ENCODE assay signal across 22 cellular contexts in the genomic region with DNA sequence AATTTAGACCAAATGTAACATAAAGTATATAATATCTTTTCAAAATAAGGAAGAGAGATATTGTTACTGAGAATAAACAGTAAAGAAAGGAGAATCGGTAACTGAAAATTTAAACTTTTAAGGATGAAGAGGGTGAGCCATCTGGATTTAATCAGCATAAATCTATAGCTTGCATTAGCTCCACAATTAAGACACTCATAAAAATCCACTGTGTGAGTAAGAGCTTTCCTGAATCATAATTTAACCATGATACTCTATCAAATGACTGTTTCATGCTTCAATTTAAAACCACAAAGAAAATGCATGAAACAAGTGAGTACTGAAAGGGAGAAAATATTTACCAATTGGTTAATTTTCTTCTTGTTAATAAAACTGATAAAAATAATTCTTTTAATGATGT.
DNase-seq lines count a peak whose midpoint lies in the region; TF ChIP-seq lines count a peak whose summit lies in the region.
"Had no signal": no experiment of that assay in that cellular context is flagged by ENCODE, and none has a peak within 500 bp of the region (broad histone marks: within the 10 kb centered on the region; RNA-seq: fewer than 3 reads in every experiment).

No MANE protein-coding gene starts in this region.

- H3K4me3 ChIP-seq in fibroblast of mammary gland (ENCODE audit: control insufficient read depth, low read depth, low read length), result no peak overlapping the region
- H3K4me3 ChIP-seq: BLaER1, breast epithelium, left ventricle myocardium inferior, psoas muscle had no signal

- DNase-seq in EL (peak; percentile 72), RPMI7951 (ENCODE audit: low read depth) (peak; percentile 49), fibroblast of mammary gland (ENCODE audit: low read depth) (peak; percentile 84), stromal cell of bone marrow (ENCODE audit: low read depth) (peak; percentile 24), SIG-M5 (lab: John Stamatoyannopoulos, UW) (no peak), activated gamma-delta T cell (lab: John Stamatoyannopoulos, UW) (no peak), NCI-H2171 treated with DMSO at 0.1 percent for 48 hours (lab: John Stamatoyannopoulos, UW) (no peak)
- no peak for DNase-seq in activated T-cell treated with anti-CD3 and anti-CD28 coated beads, Interleukin-2, amount 50 U/mL, for 1 hour
- DNase-seq: activated CD4-positive, alpha-beta T cell treated with anti-CD3 and anti-CD28 coated beads for 4 hours; activated naive CD8-positive, alpha-beta T cell treated with anti-CD3 and anti-CD28 coated beads, Interleukin-2, amount 50 U/mL, for 24 hours; DMS153; effector CD8-positive, alpha-beta T cell; left ventricle myocardium inferior; naive B cell; NCI-H1092 treated with DMSO at 0.1 percent for 48 hours; NCI-H2029; NCI-H446; NCI-H82; psoas muscle; stimulated activated naive CD4-positive, alpha-beta T cell treated with Interleukin-2 at 50 U/mL for 16 hours had no signal

- TF ChIP-seq CTCF in fibroblast of mammary gland (conservative IDR thresholded peaks at IDR 0.05; ENCODE audit: control insufficient read depth, insufficient read depth, low read depth, low read length), result no peak

Comparison
In these comparisons a context has a peak if more than half of its experiments do, and no peak if none do; other contexts are left out.
1. DNase-seq: peak in EL (single experiment), RPMI7951 (single experiment), fibroblast of mammary gland (single experiment) and stromal cell of bone marrow (single experiment); none in activated T-cell treated with anti-CD3 and anti-CD28 coated beads, Interleukin-2, amount 50 U/mL, for 1 hour (single experiment), SIG-M5 (single experiment), activated gamma-delta T cell (single experiment) and NCI-H2171 treated with DMSO at 0.1 percent for 48 hours (single experiment).